ENCODE assay signal across 20 cellular contexts in genomic region chr1:74271503-74271902, GRCh38. TPM values are rescaled to one million over a fixed set of nuclear protein-coding genes. Genes with fewer than 3 reads are reported as not detected.
"Had no signal": no experiment of that assay in that cellular context is flagged by ENCODE, and none has a peak within 500 bp of the region (broad histone marks: within the 10 kb centered on the region; RNA-seq: fewer than 3 reads in every experiment).

No MANE protein-coding gene starts in this region.

- H3K27ac ChIP-seq: adrenal gland, prostate gland, right atrium auricular region, thyroid gland, WERI-Rb-1 had no signal

- DNase-seq: activated CD4-positive, alpha-beta T cell treated with anti-CD3 and anti-CD28 coated beads for 1 hour; activated CD4-positive, alpha-beta T cell treated with anti-CD3 and anti-CD28 coated beads, Interleukin-2, amount 50 U/mL, for 1 hour; activated CD8-positive, alpha-beta T cell treated with anti-CD3 and anti-CD28 coated beads, Interleukin-2, amount 10 ng/mL, durations not matched to agents 7 days and 5 days; activated T-cell treated with anti-CD3 and anti-CD28 coated beads, Interleukin-2, amount 50 U/mL, for 1 hour; adrenal gland; central memory CD4-positive, alpha-beta T cell; effector memory CD4-positive, alpha-beta T cell; hippocampal formation; left colon; stimulated activated CD4-positive, alpha-beta T cell treated with anti-CD3 and anti-CD28 coated beads, Interleukin-4, amount 100 ng/mL, for 24 hours; stimulated activated naive CD4-positive, alpha-beta T cell treated with Interleukin-2 at 50 U/mL for 16 hours; T-helper 1 cell; thyroid gland; WERI-Rb-1 had no signal

- H3K4me1 ChIP-seq: adrenal gland, prostate gland, right atrium auricular region, thyroid gland had no signal

- ATAC-seq: activated CD8-positive, alpha-beta T cell treated with anti-CD3 and anti-CD28 coated beads, Interleukin-2, amount 10 ng/mL, durations not matched to agents 7 days and 5 days; esophagus mucosa; left colon had no signal

- H3K4me3 ChIP-seq: adrenal gland, prostate gland, right atrium auricular region, thyroid gland had no signal

- H3K4me1 Mint-ChIP-seq: memory B cell had no signal

- H3K4me3 Mint-ChIP-seq: activated CD8-positive, alpha-beta T cell treated with anti-CD3 and anti-CD28 coated beads, Interleukin-2, amount 10 ng/mL, durations not matched to agents 7 days and 5 days; activated naive CD8-positive, alpha-beta T cell; memory B cell had no signal

- H3K27me3 ChIP-seq: adrenal gland, right atrium auricular region, thyroid gland had no signal

- H3K36me3 ChIP-seq: adrenal gland, prostate gland, right atrium auricular region, thyroid gland, WERI-Rb-1 had no signal

- H3K27ac Mint-ChIP-seq: activated CD8-positive, alpha-beta T cell treated with anti-CD3 and anti-CD28 coated beads, Interleukin-2, amount 10 ng/mL, durations not matched to agents 7 days and 5 days; activated naive CD8-positive, alpha-beta T cell; memory B cell had no signal

- H3K9me3 ChIP-seq: adrenal gland, prostate gland, right atrium auricular region, thyroid gland had no signal

- H3K27me3 Mint-ChIP-seq: activated naive CD8-positive, alpha-beta T cell; memory B cell had no signal

RNA-seq across cellular contexts. Expression of gene TNNI3K, which starts 36.3 kb away (rescaled TPM):
- total RNA-seq: activated CD8-positive, alpha-beta T cell treated with anti-CD3 and anti-CD28 coated beads, Interleukin-2, amount 10 ng/mL, durations not matched to agents 7 days and 5 days; endothelial cell of umbilical vein; esophagus mucosa; prostate gland had no signal
